In the genomic region with DNA sequence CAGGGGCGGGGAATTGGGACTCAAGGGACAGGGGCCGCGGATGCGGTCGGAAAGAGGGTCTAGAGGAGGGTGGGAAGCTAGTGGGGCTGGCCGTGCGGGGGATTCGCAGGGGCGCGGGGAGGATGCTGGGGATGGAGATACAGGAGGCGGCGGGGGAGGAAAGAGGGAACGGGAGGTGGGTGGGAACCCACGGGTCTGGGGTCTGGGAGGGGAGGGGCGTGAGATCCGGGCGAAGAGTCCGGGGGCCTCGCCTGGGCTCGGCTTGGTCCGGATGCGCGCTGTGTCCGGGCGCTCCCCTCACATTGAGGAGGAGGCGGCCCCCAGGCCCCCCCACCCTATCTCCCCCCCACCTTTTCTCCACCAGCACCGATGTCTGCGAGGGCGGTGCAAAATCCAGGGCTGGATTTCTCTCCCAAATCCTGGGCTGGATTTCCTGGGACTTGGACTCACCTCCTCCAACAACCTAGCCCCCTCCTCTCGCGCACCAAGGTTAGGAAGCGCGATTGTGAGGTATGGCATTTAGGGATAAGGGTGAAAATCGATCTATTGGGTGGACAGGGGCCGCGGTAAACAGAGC, we compare ENCODE assay signal across 1 cellular context.
TF ChIP-seq lines count a peak whose summit lies in the region.

TSS of gene AGAP2 (minus strand) at position 82 of the 577 bp plus-strand sequence. CDS start 496 bp downstream, outside the sequence.

TF ChIP-seq in HEK293, 187 proteins besides CTCF, POLR2A, EP300 and RAD21 (continued from another document and continues in another):
- TF ChIP-seq, protein P1, sequence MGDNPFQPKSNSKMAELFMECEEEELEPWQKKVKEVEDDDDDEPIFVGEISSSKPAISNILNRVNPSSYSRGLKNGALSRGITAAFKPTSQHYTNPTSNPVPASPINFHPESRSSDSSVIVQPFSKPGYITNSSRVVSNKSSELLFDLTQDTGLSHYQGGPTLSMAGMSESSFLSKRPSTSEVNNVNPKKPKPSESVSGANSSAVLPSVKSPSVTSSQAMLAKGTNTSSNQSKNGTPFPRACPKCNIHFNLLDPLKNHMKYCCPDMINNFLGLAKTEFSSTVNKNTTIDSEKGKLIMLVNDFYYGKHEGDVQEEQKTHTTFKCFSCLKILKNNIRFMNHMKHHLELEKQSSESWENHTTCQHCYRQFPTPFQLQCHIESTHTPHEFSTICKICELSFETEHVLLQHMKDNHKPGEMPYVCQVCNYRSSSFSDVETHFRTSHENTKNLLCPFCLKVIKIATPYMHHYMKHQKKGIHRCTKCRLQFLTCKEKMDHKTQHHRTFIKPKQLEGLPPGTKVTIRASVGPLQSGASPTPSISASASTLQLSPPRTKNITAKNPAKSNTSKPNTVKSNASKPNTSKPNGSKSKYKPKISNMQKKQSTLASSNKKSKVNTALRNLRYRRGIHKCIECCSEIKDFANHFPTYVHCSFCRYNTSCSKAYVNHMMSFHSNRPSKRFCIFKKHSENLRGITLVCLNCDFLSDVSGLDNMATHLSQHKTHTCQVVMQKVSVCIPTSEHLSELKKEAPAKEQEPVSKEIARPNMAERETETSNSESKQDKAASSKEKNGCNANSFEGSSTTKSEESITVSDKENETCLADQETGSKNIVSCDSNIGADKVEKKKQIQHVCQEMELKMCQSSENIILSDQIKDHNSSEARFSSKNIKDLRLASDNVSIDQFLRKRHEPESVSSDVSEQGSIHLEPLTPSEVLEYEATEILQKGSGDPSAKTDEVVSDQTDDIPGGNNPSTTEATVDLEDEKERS (tag by site-specific recombination; IDR thresholded peaks at IDR 0.05) = no peak
- TF ChIP-seq, protein P2, sequence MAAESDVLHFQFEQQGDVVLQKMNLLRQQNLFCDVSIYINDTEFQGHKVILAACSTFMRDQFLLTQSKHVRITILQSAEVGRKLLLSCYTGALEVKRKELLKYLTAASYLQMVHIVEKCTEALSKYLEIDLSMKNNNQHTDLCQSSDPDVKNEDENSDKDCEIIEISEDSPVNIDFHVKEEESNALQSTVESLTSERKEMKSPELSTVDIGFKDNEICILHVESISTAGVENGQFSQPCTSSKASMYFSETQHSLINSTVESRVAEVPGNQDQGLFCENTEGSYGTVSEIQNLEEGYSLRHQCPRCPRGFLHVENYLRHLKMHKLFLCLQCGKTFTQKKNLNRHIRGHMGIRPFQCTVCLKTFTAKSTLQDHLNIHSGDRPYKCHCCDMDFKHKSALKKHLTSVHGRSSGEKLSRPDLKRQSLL (tag by site-specific recombination; IDR thresholded peaks at IDR 0.05) = no peak
- TF ChIP-seq, protein P3, sequence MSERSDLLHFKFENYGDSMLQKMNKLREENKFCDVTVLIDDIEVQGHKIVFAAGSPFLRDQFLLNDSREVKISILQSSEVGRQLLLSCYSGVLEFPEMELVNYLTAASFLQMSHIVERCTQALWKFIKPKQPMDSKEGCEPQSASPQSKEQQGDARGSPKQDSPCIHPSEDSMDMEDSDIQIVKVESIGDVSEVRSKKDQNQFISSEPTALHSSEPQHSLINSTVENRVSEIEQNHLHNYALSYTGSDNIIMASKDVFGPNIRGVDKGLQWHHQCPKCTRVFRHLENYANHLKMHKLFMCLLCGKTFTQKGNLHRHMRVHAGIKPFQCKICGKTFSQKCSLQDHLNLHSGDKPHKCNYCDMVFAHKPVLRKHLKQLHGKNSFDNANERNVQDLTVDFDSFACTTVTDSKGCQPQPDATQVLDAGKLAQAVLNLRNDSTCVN (tag by site-specific recombination; optimal IDR thresholded peaks at IDR 0.05) = peak; percentile 20
- TF ChIP-seq ZNF239 (tag by site-specific recombination; IDR thresholded peaks at IDR 0.05) (no peak), ZNF274 (IDR thresholded peaks at IDR 0.05; ENCODE audit: low read length) (no peak), ZNF274 (tag by site-specific recombination; IDR thresholded peaks at IDR 0.05; ENCODE audit: borderline replicate concordance) (no peak), REPIN1 (tag by site-specific recombination; IDR thresholded peaks at IDR 0.05; ENCODE audit: low read depth) (0 out of 2 replicates have a peak, but pooled peaks have one; percentile 40), ZSCAN16 (tag by site-specific recombination; IDR thresholded peaks at IDR 0.05) (no peak), ZNF302 (tag by site-specific recombination; IDR thresholded peaks at IDR 0.05; ENCODE audit: low read depth) (no peak), SCRT2 (tag by site-specific recombination; IDR thresholded peaks at IDR 0.05) (no peak), GFI1B (tag by site-specific recombination; IDR thresholded peaks at IDR 0.05) (no peak), PRDM1 (tag by site-specific recombination; IDR thresholded peaks at IDR 0.05) (no peak), ZNF555 (tag by site-specific recombination; conservative IDR thresholded peaks at IDR 0.05) (no peak), GLI2 (tag by site-specific recombination; IDR thresholded peaks at IDR 0.05; ENCODE audit: borderline replicate concordance, low read depth) (no peak), ZNF202 (tag by site-specific recombination; IDR thresholded peaks at IDR 0.05; ENCODE audit: borderline replicate concordance) (no peak), ZNF311 (tag by site-specific recombination; IDR thresholded peaks at IDR 0.05; ENCODE audit: borderline replicate concordance) (no peak), ZNF529 (tag by site-specific recombination; IDR thresholded peaks at IDR 0.05; ENCODE audit: insufficient replicate concordance) (no peak), RBAK (tag by site-specific recombination; IDR thresholded peaks at IDR 0.05) (no peak), ZBTB21 (tag by site-specific recombination; IDR thresholded peaks at IDR 0.05) (peak; percentile 52), BCL11A (tag by site-specific recombination; IDR thresholded peaks at IDR 0.05; ENCODE audit: low read depth) (no peak), ZNF513 (tag by site-specific recombination; IDR thresholded peaks at IDR 0.05) (no peak; the same call in 1 of the 2 replicates), ZNF175 (tag by site-specific recombination; IDR thresholded peaks at IDR 0.05) (no peak), ZBTB8A (tag by site-specific recombination; IDR thresholded peaks at IDR 0.05) (peak; percentile 32; the same call in 1 of the 2 replicates), ZNF121 (tag by site-specific recombination; IDR thresholded peaks at IDR 0.05) (no peak), SETDB1 (IDR thresholded peaks at IDR 0.05; ENCODE audit: insufficient read length, low read length) (no peak), ZNF324 (tag by site-specific recombination; IDR thresholded peaks at IDR 0.05) (no peak), KLF8 (tag by site-specific recombination; IDR thresholded peaks at IDR 0.05) (peak; percentile 68), ZNF132 (tag by site-specific recombination; IDR thresholded peaks at IDR 0.05; ENCODE audit: borderline replicate concordance) (no peak), ZBTB17 (tag by site-specific recombination; IDR thresholded peaks at IDR 0.05) (peak; percentile 81), PRDM6 (tag by site-specific recombination; IDR thresholded peaks at IDR 0.05) (no peak), ZNF18 (tag by site-specific recombination; IDR thresholded peaks at IDR 0.05) (no peak), ZNF837 (tag by site-specific recombination; IDR thresholded peaks at IDR 0.05) (no peak), KLF7 (tag by site-specific recombination; IDR thresholded peaks at IDR 0.05; ENCODE audit: borderline replicate concordance) (0 out of 2 replicates have a peak, but pooled peaks have one; percentile 9), IKZF3 (tag by site-specific recombination; IDR thresholded peaks at IDR 0.05) (no peak), HOXD13 (CRISPR knock-in tag; IDR thresholded peaks at IDR 0.05; ENCODE audit: borderline replicate concordance) (no peak)
- TF ChIP-seq, protein P4, sequence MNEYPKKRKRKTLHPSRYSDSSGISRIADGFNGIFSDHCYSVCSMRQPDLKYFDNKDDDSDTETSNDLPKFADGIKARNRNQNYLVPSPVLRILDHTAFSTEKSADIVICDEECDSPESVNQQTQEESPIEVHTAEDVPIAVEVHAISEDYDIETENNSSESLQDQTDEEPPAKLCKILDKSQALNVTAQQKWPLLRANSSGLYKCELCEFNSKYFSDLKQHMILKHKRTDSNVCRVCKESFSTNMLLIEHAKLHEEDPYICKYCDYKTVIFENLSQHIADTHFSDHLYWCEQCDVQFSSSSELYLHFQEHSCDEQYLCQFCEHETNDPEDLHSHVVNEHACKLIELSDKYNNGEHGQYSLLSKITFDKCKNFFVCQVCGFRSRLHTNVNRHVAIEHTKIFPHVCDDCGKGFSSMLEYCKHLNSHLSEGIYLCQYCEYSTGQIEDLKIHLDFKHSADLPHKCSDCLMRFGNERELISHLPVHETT (tag by site-specific recombination; IDR thresholded peaks at IDR 0.05) = 0 out of 2 replicates have a peak, but pooled peaks have one; percentile 41
- TF ChIP-seq, protein P5, sequence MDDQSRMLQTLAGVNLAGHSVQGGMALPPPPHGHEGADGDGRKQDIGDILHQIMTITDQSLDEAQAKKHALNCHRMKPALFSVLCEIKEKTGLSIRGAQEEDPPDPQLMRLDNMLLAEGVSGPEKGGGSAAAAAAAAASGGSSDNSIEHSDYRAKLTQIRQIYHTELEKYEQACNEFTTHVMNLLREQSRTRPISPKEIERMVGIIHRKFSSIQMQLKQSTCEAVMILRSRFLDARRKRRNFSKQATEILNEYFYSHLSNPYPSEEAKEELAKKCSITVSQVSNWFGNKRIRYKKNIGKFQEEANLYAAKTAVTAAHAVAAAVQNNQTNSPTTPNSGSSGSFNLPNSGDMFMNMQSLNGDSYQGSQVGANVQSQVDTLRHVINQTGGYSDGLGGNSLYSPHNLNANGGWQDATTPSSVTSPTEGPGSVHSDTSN (CRISPR knock-in tag; IDR thresholded peaks at IDR 0.05) = no peak
- TF ChIP-seq, protein P6, sequence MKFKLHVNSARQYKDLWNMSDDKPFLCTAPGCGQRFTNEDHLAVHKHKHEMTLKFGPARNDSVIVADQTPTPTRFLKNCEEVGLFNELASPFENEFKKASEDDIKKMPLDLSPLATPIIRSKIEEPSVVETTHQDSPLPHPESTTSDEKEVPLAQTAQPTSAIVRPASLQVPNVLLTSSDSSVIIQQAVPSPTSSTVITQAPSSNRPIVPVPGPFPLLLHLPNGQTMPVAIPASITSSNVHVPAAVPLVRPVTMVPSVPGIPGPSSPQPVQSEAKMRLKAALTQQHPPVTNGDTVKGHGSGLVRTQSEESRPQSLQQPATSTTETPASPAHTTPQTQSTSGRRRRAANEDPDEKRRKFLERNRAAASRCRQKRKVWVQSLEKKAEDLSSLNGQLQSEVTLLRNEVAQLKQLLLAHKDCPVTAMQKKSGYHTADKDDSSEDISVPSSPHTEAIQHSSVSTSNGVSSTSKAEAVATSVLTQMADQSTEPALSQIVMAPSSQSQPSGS (tag by site-specific recombination; IDR thresholded peaks at IDR 0.05; ENCODE audit: low read depth) = no peak
- TF ChIP-seq, protein P7, sequence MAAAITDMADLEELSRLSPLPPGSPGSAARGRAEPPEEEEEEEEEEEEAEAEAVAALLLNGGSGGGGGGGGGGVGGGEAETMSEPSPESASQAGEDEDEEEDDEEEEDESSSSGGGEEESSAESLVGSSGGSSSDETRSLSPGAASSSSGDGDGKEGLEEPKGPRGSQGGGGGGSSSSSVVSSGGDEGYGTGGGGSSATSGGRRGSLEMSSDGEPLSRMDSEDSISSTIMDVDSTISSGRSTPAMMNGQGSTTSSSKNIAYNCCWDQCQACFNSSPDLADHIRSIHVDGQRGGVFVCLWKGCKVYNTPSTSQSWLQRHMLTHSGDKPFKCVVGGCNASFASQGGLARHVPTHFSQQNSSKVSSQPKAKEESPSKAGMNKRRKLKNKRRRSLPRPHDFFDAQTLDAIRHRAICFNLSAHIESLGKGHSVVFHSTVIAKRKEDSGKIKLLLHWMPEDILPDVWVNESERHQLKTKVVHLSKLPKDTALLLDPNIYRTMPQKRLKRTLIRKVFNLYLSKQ (tag by site-specific recombination; IDR thresholded peaks at IDR 0.05; ENCODE audit: borderline replicate concordance) = no peak
